ENCODE assay signal across 22 cellular contexts in the genomic region with DNA sequence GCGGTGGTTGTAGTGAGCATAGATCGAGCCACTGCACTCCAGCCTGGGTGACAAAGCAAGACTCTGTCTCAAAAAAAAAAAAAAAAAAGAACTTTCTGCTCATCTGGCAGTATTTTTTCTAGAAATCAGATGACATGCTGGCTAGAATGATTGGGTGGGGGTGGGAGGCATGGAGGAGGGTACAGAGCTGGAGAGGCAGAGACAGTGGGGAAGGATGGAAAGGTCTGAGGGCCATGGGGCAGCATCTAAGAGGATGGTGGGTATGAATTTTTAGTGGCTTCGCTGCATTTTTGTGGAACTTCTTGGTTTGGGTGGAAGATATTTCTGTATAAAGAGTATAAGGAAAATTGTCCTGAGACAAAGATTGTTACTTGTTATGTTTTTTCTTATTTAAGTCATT. TPM values are rescaled to one million over a fixed set of nuclear protein-coding genes. Genes with fewer than 3 reads are reported as not detected.
DNase-seq lines count a peak whose midpoint lies in the region; ATAC-seq, FAIRE-seq and TF ChIP-seq lines count a peak whose summit lies in the region.
"Had no signal": no experiment of that assay in that cellular context is flagged by ENCODE, and none has a peak within 500 bp of the region (broad histone marks: within the 10 kb centered on the region; RNA-seq: fewer than 3 reads in every experiment).

No MANE protein-coding gene starts in this region.

- peak overlapping the region; percentile 35 for H3K27ac Mint-ChIP-seq in astrocyte (ENCODE audit: unreplicated experiment)
- H3K27ac Mint-ChIP-seq: activated CD4-positive, alpha-beta T cell treated with anti-CD3 and anti-CD28 coated beads, Interleukin-2, amount 10 ng/mL, durations not matched to agents 24 days and 14 days; stimulated activated effector memory CD8-positive, alpha-beta T cell treated with anti-CD3 and anti-CD28 coated beads, Interleukin-12 subunit alpha, Interleukin-12 subunit beta, amount 100 ng/mL, for 72 hours had no signal

- no peak for ATAC-seq in GM19351 (IDR thresholded peaks at IDR 0.05; ENCODE audit: unreplicated experiment)
- ATAC-seq in right lobe of liver, result no peak
- ATAC-seq: gastrocnemius medialis; naive thymus-derived CD8-positive, alpha-beta T cell; stimulated activated effector memory CD8-positive, alpha-beta T cell treated with anti-CD3 and anti-CD28 coated beads, Interleukin-12 subunit alpha, Interleukin-12 subunit beta, amount 100 ng/mL, for 72 hours had no signal

- H3K4me3 ChIP-seq in astrocyte (ENCODE audit: insufficient read depth, low read depth, low read length), result no peak overlapping the region
- H3K4me3 ChIP-seq in stomach smooth muscle (ENCODE audit: low read length in 2 of 2), result no peak overlapping the region
- no peak overlapping the region for H3K4me3 ChIP-seq in right lobe of liver
- H3K4me3 ChIP-seq: gastrocnemius medialis, left ventricle myocardium inferior had no signal

- FAIRE-seq in GM12892 (lab: Jason Lieb, UNC), result peak; percentile 17
- no peak for FAIRE-seq in astrocyte (lab: Jason Lieb, UNC)
- FAIRE-seq: TTC549 had no signal

- TF ChIP-seq CTCF in astrocyte (IDR thresholded peaks at IDR 0.05; ENCODE audit: insufficient read depth, low read depth, low read length), result no peak
- no peak for TF ChIP-seq CTCF in right lobe of liver (IDR thresholded peaks at IDR 0.05)

- H3K9ac ChIP-seq in astrocyte (ENCODE audit: low read length), result peak overlapping the region; percentile 52
- no peak overlapping the region for H3K9ac ChIP-seq in stomach smooth muscle (ENCODE audit: low read length in 2 of 2)

- H3K27me3 Mint-ChIP-seq in astrocyte (ENCODE audit: low read depth, unreplicated experiment), result no peaks in the 10 kb centered on the region
- H3K27me3 Mint-ChIP-seq: CD4-positive, CD25-positive, alpha-beta regulatory T cell; naive thymus-derived CD8-positive, alpha-beta T cell had no signal

- intact Hi-C loops in right lobe of liver (cut with DNase I), result loop anchor here in 1 of 2 donors (10.0 kb wide), 1 partner anchor 233 kb away; no protein-coding TSS in a partner anchor

- H3K4me2 ChIP-seq in astrocyte (ENCODE audit: low read length), result no peak overlapping the region

- H4K20me1 ChIP-seq in astrocyte (ENCODE audit: insufficient read depth, low read length), result peaks cover 2% of the 10 kb centered on the region

- no peak overlapping the region for H3K4me3 Mint-ChIP-seq in astrocyte (ENCODE audit: unreplicated experiment)
- H3K4me3 Mint-ChIP-seq: activated CD4-positive, alpha-beta T cell treated with anti-CD3 and anti-CD28 coated beads, Interleukin-2, amount 10 ng/mL, durations not matched to agents 24 days and 14 days; CD4-positive, CD25-positive, alpha-beta regulatory T cell; naive thymus-derived CD8-positive, alpha-beta T cell; stimulated activated effector memory CD8-positive, alpha-beta T cell treated with anti-CD3 and anti-CD28 coated beads, Interleukin-12 subunit alpha, Interleukin-12 subunit beta, amount 100 ng/mL, for 72 hours had no signal

- H3K27me3 ChIP-seq in astrocyte (ENCODE audit: insufficient read depth, low read length) (no peaks in the 10 kb centered on the region), stomach smooth muscle (ENCODE audit: control insufficient read depth in 1 of 2, insufficient read depth in 2 of 2, low read length in 2 of 2) (no peaks in the 10 kb centered on the region), right lobe of liver (no peaks in the 10 kb centered on the region)
- H3K27me3 ChIP-seq: gastrocnemius medialis had no signal

- no peak overlapping the region for H2AFZ ChIP-seq in astrocyte (ENCODE audit: low read depth, low read length)

- 65% methylated on average over 3 of the region's 3 CpGs for WGBS in right lobe of liver (ENCODE audit: insufficient coverage, low coverage, low lambda C conversion rate, missing lambda C conversion rate)

- TF ChIP-seq POLR2A in GM12892 (IDR thresholded peaks at IDR 0.05; ENCODE audit: low read depth, low read length) (no peak), right lobe of liver (IDR thresholded peaks at IDR 0.05) (no peak)

- DNase-seq in GM12892 (ENCODE audit: insufficient read length) (no peak), astrocyte (ENCODE audit: low read depth) (no peak), hepatic stellate cell (ENCODE audit: low spot score) (peak; percentile 28), HPDE6-E6E7 (ENCODE audit: extremely low spot score) (no peak), NCI-H1092 (lab: John Stamatoyannopoulos, UW) (no peak), right lobe of liver (no peak)
- DNase-seq: ACHN; activated CD4-positive, alpha-beta T cell treated with anti-CD3 and anti-CD28 coated beads, Interleukin-2, amount 10 ng/mL, durations not matched to agents 24 days and 14 days; amniotic stem cell; CD4-positive, CD25-positive, alpha-beta regulatory T cell; DMS53; gastrocnemius medialis; left ventricle myocardium inferior; naive thymus-derived CD8-positive, alpha-beta T cell; NCI-H146; NCI-H345; SW 1271 had no signal

- H3K4me1 ChIP-seq in astrocyte (ENCODE audit: insufficient read depth, low read length) (no peaks in the 10 kb centered on the region), stomach smooth muscle (ENCODE audit: control insufficient read depth, insufficient read depth, low read length) (peaks cover 12% of the 10 kb centered on the region), right lobe of liver (no peaks in the 10 kb centered on the region)
- H3K4me1 ChIP-seq: left ventricle myocardium inferior had no signal

- H3K36me3 ChIP-seq in astrocyte (ENCODE audit: insufficient read depth, low read length) (peaks cover 42% of the 10 kb centered on the region), stomach smooth muscle (ENCODE audit: control insufficient read depth in 2 of 2, insufficient read depth in 2 of 2, low read length in 2 of 2) (peaks cover 0 to 9% of the 10 kb centered on the region in 2 donors), right lobe of liver (no peaks in the 10 kb centered on the region)
- H3K36me3 ChIP-seq: gastrocnemius medialis, left ventricle myocardium inferior had no signal

- H3K4me1 Mint-ChIP-seq in astrocyte (ENCODE audit: low read depth, unreplicated experiment), result peaks cover 4% of the 10 kb centered on the region
- H3K4me1 Mint-ChIP-seq: activated CD4-positive, alpha-beta T cell treated with anti-CD3 and anti-CD28 coated beads, Interleukin-2, amount 10 ng/mL, durations not matched to agents 24 days and 14 days; CD4-positive, CD25-positive, alpha-beta regulatory T cell; naive thymus-derived CD8-positive, alpha-beta T cell; stimulated activated effector memory CD8-positive, alpha-beta T cell treated with anti-CD3 and anti-CD28 coated beads, Interleukin-12 subunit alpha, Interleukin-12 subunit beta, amount 100 ng/mL, for 72 hours had no signal

- peak overlapping the region; percentile 65 for H3K27ac ChIP-seq in astrocyte (ENCODE audit: low read depth, low read length)
- H3K27ac ChIP-seq in stomach smooth muscle (ENCODE audit: low read length), result peak overlapping the region; percentile 69
- H3K27ac ChIP-seq in right lobe of liver, result no peak overlapping the region
- H3K27ac ChIP-seq: gastrocnemius medialis, left ventricle myocardium inferior, RWPE1 had no signal

- peaks cover 1% of the 10 kb centered on the region for H3K9me3 Mint-ChIP-seq in astrocyte (ENCODE audit: unreplicated experiment)
- H3K9me3 Mint-ChIP-seq: activated CD4-positive, alpha-beta T cell treated with anti-CD3 and anti-CD28 coated beads, Interleukin-2, amount 10 ng/mL, durations not matched to agents 24 days and 14 days; CD4-positive, CD25-positive, alpha-beta regulatory T cell; naive thymus-derived CD8-positive, alpha-beta T cell; stimulated activated effector memory CD8-positive, alpha-beta T cell treated with anti-CD3 and anti-CD28 coated beads, Interleukin-12 subunit alpha, Interleukin-12 subunit beta, amount 100 ng/mL, for 72 hours had no signal

- H3K79me2 ChIP-seq in astrocyte (ENCODE audit: insufficient read depth, low read length), result no peaks in the 10 kb centered on the region

- peaks cover 10% of the 10 kb centered on the region for H3K36me3 Mint-ChIP-seq in astrocyte (ENCODE audit: low read depth, unreplicated experiment)
- H3K36me3 Mint-ChIP-seq: CD4-positive, CD25-positive, alpha-beta regulatory T cell; stimulated activated effector memory CD8-positive, alpha-beta T cell treated with anti-CD3 and anti-CD28 coated beads, Interleukin-12 subunit alpha, Interleukin-12 subunit beta, amount 100 ng/mL, for 72 hours had no signal

- H3K9me3 ChIP-seq in astrocyte (ENCODE audit: insufficient read depth, low read depth, low read length) (no peaks in the 10 kb centered on the region), stomach smooth muscle (ENCODE audit: control insufficient read depth in 2 of 2, low read length in 2 of 2) (no peaks in the 10 kb centered on the region), right lobe of liver (no peaks in the 10 kb centered on the region)
- H3K9me3 ChIP-seq: gastrocnemius medialis, left ventricle myocardium inferior had no signal

RNA-seq across cellular contexts. Expression of gene ARMC9, which starts 23.3 kb away (rescaled TPM):
- polyA plus RNA-seq in GM12892 (2012; ENCODE audit: missing spikeins), result 9.8 TPM
- total RNA-seq in astrocyte (42.7 and 52.4 TPM in 2 replicates), right lobe of liver (1 to 10 TPM; 1.5 to 7.7 (median 2.4) TPM)

Comparison
In these comparisons a context has a peak if more than half of its experiments do, and no peak if none do; other contexts are left out.
1. H3K27ac ChIP-seq: peak in astrocyte (single experiment) and stomach smooth muscle (single experiment); none in right lobe of liver (0 of 3).